Comparison of ENCODE assay signal across 19 cellular contexts in genomic region chr4:18931643-18932373, GRCh38.
"Had no signal": no experiment of that assay in that cellular context is flagged by ENCODE, and none has a peak within 500 bp of the region (broad histone marks: within the 10 kb centered on the region; RNA-seq: fewer than 3 reads in every experiment).

No MANE protein-coding gene starts in this region.

- H3K27ac ChIP-seq: colonic mucosa, hepatocyte, left lung, stomach, thoracic aorta, transverse colon had no signal

- H2AFZ ChIP-seq: hepatocyte had no signal

- FAIRE-seq: islet of Langerhans, small intestine had no signal

- H3K9me3 ChIP-seq: colonic mucosa, mucosa of descending colon, stomach, thoracic aorta, transverse colon had no signal

- H3K79me2 ChIP-seq: hepatocyte had no signal

- H3K4me2 ChIP-seq: hepatocyte had no signal

- DNase-seq: cerebellar nuclear complex; colonic mucosa; dermis blood vessel endothelial cell; foreskin melanocyte; head of caudate nucleus; kidney glomerular epithelial cell; left lung; mucosa of descending colon; naive thymus-derived CD8-positive, alpha-beta T cell; posterior cingulate gyrus; small intestine; stimulated activated CD4-positive, alpha-beta T cell treated with anti-CD3 and anti-CD28 coated beads, Interleukin-12 subunit alpha, Interleukin-12 subunit beta, amount 100 ng/mL, for 4 hours; stimulated activated naive CD4-positive, alpha-beta T cell; stomach; substantia nigra; transverse colon had no signal

- H3K4me1 ChIP-seq: colonic mucosa, left lung, transverse colon had no signal

- H3K27me3 ChIP-seq: colonic mucosa, hepatocyte, left lung, stomach, transverse colon had no signal

- H3K4me3 ChIP-seq: colonic mucosa, hepatocyte, left lung, mucosa of descending colon, stomach, thoracic aorta, transverse colon had no signal

- H3K36me3 ChIP-seq: colonic mucosa, left lung, stomach, thoracic aorta, transverse colon had no signal

- ATAC-seq: left lung; mucosa of descending colon; naive thymus-derived CD8-positive, alpha-beta T cell had no signal
